Comparison of ENCODE assay signal across 8 cellular contexts in genomic region chr3:98731720-98732238, GRCh38. TPM values are rescaled to one million over a fixed set of nuclear protein-coding genes. Genes with fewer than 3 reads are reported as not detected.
DNase-seq lines count a peak whose midpoint lies in the region; ATAC-seq and TF ChIP-seq lines count a peak whose summit lies in the region.

No MANE protein-coding gene starts in this region.

- no peak overlapping the region for H3K14ac ChIP-seq in neuronal stem cell (ENCODE audit: low read length)

- H3K23ac ChIP-seq in neuronal stem cell (ENCODE audit: low read depth, low read length, poor library complexity), result no peak overlapping the region

- H2BK5ac ChIP-seq in neuronal stem cell (ENCODE audit: low read length), result no peak overlapping the region

- H2AK5ac ChIP-seq in neuronal stem cell (ENCODE audit: low read depth, low read length), result no peak overlapping the region

- ATAC-seq in DND-41 (ENCODE audit: insufficient read depth, low read depth) (no peak), HG03280 (IDR thresholded peaks at IDR 0.05; ENCODE audit: unreplicated experiment) (no peak), GM21717 (IDR thresholded peaks at IDR 0.05; ENCODE audit: unreplicated experiment) (no peak)

- H3K36me3 ChIP-seq in DND-41 (ENCODE audit: insufficient read depth, low read length) (no peaks in the 10 kb centered on the region), neuronal stem cell (replicated peaks in 1 of 2; ENCODE audit: control insufficient read depth in 2 of 2, insufficient read depth in 2 of 2, low read length in 2 of 2) (no peaks in the 10 kb centered on the region)

- peak overlapping the region; percentile 77 for H2AFZ ChIP-seq in DND-41 (ENCODE audit: low read depth, low read length)
- H2AFZ ChIP-seq in neuronal stem cell (ENCODE audit: low read length), result peak overlapping the region; percentile 99

- no peak for TF ChIP-seq CTCF in DND-41 (IDR thresholded peaks at IDR 0.05; ENCODE audit: borderline replicate concordance, extremely low read depth, low read length, poor library complexity, severe bottlenecking)

- H3K4me3 ChIP-seq in DND-41 (ENCODE audit: low read depth in 1 of 2, low read length in 2 of 2) (peak overlapping the region; percentile 35 to 70; a peak in 3 of 4 replicates), neuronal stem cell (ENCODE audit: low read length in 2 of 2) (peak overlapping the region; percentile 61 to 90)

- H2BK15ac ChIP-seq in neuronal stem cell (ENCODE audit: low read length), result no peak overlapping the region

- H4K20me1 ChIP-seq in DND-41 (ENCODE audit: insufficient read depth, low read length), result no peaks in the 10 kb centered on the region

- H2BK12ac ChIP-seq in neuronal stem cell (ENCODE audit: low read length), result no peak overlapping the region

- H3K9ac ChIP-seq in DND-41 (ENCODE audit: low read depth, low read length) (peak overlapping the region; percentile 69), neuronal stem cell (ENCODE audit: low read depth, low read length, poor library complexity) (no peak overlapping the region)

- H3K4me1 ChIP-seq in DND-41 (ENCODE audit: insufficient read depth, low read length) (peaks cover 33% of the 10 kb centered on the region), neuronal stem cell (ENCODE audit: control insufficient read depth in 2 of 2, insufficient read depth in 1 of 2, low read depth in 1 of 2, low read length in 2 of 2) (peaks cover 2 to 4% of the 10 kb centered on the region in 2 donors)

- H3K79me2 ChIP-seq in DND-41 (ENCODE audit: insufficient read depth, low read length), result peaks cover 37% of the 10 kb centered on the region

- H3K4me2 ChIP-seq in DND-41 (ENCODE audit: insufficient read depth, low read length), result peak overlapping the region; percentile 74
- peak overlapping the region; percentile 85 for H3K4me2 ChIP-seq in neuronal stem cell (ENCODE audit: insufficient read depth, low read length, poor library complexity, severe bottlenecking)

- peak overlapping the region; percentile 64; the same call in 1 of the 2 replicates for H3K27ac ChIP-seq in DND-41 (ENCODE audit: low read length)
- peak overlapping the region; percentile 52 for H3K27ac ChIP-seq in epithelial cell of prostate
- no peak overlapping the region for H3K27ac ChIP-seq in neuronal stem cell (replicated peaks; ENCODE audit: low read length)

- no CpG with 5 or more reads among the region's 9 CpGs for WGBS in neuronal stem cell (ENCODE audit: extremely low coverage in 2 of 2, insufficient read length in 2 of 2, insufficient replicate concordance in 1 of 2), 2 donors

- H3K18ac ChIP-seq in neuronal stem cell (ENCODE audit: low read length), result peak overlapping the region; percentile 97

- no peak overlapping the region for H3K4ac ChIP-seq in neuronal stem cell (ENCODE audit: low read length)

- H2BK120ac ChIP-seq in neuronal stem cell (ENCODE audit: low read depth, low read length), result no peak overlapping the region

- H4K8ac ChIP-seq in neuronal stem cell (ENCODE audit: low read depth, low read length), result no peak overlapping the region

- H3K79me1 ChIP-seq in neuronal stem cell (ENCODE audit: low read depth, low read length), result no peaks in the 10 kb centered on the region

- no peaks in the 10 kb centered on the region for H3K27me3 ChIP-seq in DND-41 (ENCODE audit: insufficient read depth, low read length, poor library complexity)
- H3K27me3 ChIP-seq in neuronal stem cell (ENCODE audit: control insufficient read depth in 3 of 3, insufficient read depth in 3 of 3, low read depth in 1 of 3, low read length in 3 of 3), result peaks cover 0 to 2% (median 0%) of the 10 kb centered on the region in 3 experiments

- no peak for DNase-seq in DND-41
- DNase-seq in RPMI8226, result peak; percentile 25
- DNase-seq in epithelial cell of prostate (ENCODE audit: low read depth, low spot score), result no peak
- peak; percentile 2 for DNase-seq in neuronal stem cell (ENCODE audit: low spot score)
- DNase-seq in activated CD4-positive, CD25-positive, alpha-beta regulatory T cell (lab: John Stamatoyannopoulos, UW), result no peak
- DNase-seq in hepatic stellate cell (ENCODE audit: low spot score), result no peak

- H3K9me3 ChIP-seq in DND-41 (ENCODE audit: insufficient read depth, low read length, severe bottlenecking), result no peaks in the 10 kb centered on the region
- H3K9me3 ChIP-seq in neuronal stem cell (replicated peaks in 1 of 2; ENCODE audit: control insufficient read depth in 2 of 2, insufficient read depth in 1 of 2, low read depth in 1 of 2, low read length in 2 of 2), result no peaks in the 10 kb centered on the region

- H4K91ac ChIP-seq in neuronal stem cell (ENCODE audit: low read depth, low read length, poor library complexity), result no peak overlapping the region

RNA-seq across cellular contexts. Expression of gene ST3GAL6, which starts 31.4 kb away (rescaled TPM):
- polyA plus RNA-seq in neuronal stem cell (2013, experiment 1 of 2), result 6.9 TPM
- polyA plus RNA-seq in neuronal stem cell (2013, experiment 2 of 2), result 7.8 TPM

Comparison
In these comparisons a context has a peak if more than half of its experiments do, and no peak if none do; other contexts are left out.
1. DNase-seq: peak in RPMI8226 (single experiment) and neuronal stem cell (single experiment); none in DND-41 (single experiment), epithelial cell of prostate (single experiment), activated CD4-positive, CD25-positive, alpha-beta regulatory T cell (0 of 4) and hepatic stellate cell (single experiment).